In the genomic region with DNA sequence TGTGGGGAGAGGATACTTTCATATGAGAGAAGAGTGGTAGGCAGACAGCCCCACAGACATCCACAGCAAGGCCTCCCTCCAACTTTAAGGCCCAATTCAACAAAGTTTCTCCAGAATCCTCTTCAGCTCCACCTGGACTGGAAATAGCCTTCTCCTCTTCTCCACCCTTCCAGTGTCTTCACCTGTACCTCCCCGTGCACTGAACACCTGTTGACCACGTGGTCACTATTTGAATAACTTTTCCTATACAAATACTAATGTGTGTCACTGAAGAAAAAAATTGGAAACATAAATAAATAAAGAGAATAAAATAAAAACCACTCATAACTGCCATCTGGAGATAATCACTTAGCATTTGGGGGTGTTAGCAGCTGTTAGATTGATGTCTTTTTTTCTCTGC, we compare ENCODE assay signal across 1 cellular context.
TF ChIP-seq lines count a peak whose summit lies in the region.

No MANE protein-coding gene starts in this region.

TF ChIP-seq in HepG2, 621 proteins besides CTCF, POLR2A, EP300 and RAD21:
- TF ChIP-seq, protein P1, sequence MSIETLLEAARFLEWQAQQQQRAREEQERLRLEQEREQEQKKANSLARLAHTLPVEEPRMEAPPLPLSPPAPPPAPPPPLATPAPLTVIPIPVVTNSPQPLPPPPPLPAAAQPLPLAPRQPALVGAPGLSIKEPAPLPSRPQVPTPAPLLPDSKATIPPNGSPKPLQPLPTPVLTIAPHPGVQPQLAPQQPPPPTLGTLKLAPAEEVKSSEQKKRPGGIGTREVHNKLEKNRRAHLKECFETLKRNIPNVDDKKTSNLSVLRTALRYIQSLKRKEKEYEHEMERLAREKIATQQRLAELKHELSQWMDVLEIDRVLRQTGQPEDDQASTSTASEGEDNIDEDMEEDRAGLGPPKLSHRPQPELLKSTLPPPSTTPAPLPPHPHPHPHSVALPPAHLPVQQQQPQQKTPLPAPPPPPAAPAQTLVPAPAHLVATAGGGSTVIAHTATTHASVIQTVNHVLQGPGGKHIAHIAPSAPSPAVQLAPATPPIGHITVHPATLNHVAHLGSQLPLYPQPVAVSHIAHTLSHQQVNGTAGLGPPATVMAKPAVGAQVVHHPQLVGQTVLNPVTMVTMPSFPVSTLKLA (IDR thresholded peaks at IDR 0.05) = 0 out of 2 replicates have a peak, but pooled peaks have one; percentile 28
- TF ChIP-seq, protein P2, sequence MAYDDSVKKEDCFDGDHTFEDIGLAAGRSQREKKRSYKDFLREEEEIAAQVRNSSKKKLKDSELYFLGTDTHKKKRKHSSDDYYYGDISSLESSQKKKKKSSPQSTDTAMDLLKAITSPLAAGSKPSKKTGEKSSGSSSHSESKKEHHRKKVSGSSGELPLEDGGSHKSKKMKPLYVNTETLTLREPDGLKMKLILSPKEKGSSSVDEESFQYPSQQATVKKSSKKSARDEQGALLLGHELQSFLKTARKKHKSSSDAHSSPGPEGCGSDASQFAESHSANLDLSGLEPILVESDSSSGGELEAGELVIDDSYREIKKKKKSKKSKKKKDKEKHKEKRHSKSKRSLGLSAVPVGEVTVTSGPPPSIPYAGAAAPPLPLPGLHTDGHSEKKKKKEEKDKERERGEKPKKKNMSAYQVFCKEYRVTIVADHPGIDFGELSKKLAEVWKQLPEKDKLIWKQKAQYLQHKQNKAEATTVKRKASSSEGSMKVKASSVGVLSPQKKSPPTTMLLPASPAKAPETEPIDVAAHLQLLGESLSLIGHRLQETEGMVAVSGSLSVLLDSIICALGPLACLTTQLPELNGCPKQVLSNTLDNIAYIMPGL (CRISPR knock-in tag; IDR thresholded peaks at IDR 0.05; ENCODE audit: borderline replicate concordance in 1 of 2, low read depth in 1 of 2) = no peak
